1 cellular context compared by ENCODE assay signal in genomic region chr2:159130302-159130701, GRCh38.
TF ChIP-seq lines count a peak whose summit lies in the region.

No MANE protein-coding gene starts in this region.

TF ChIP-seq in K562, 482 proteins besides CTCF, POLR2A, EP300 and RAD21 (continued from another document and continues in another):
- TF ChIP-seq ZNF551 (CRISPR knock-in tag; IDR thresholded peaks at IDR 0.05) (no peak), ZNF324 (CRISPR knock-in tag; IDR thresholded peaks at IDR 0.05) (no peak), STAT5A (IDR thresholded peaks at IDR 0.05; ENCODE audit: borderline replicate concordance, low read length) (peak; percentile 56; the same call in 1 of the 2 replicates), NFIC (IDR thresholded peaks at IDR 0.05) (no peak), CBX3 (IDR thresholded peaks at IDR 0.05; ENCODE audit: borderline replicate concordance in 1 of 2, low read length in 2 of 2) (no peak), PYGO2 (tag; IDR thresholded peaks at IDR 0.05) (peak; percentile 80), ZNF778 (CRISPR knock-in tag; IDR thresholded peaks at IDR 0.05) (no peak), AFF1 (IDR thresholded peaks at IDR 0.05; ENCODE audit: low read depth in 1 of 2, partially characterized antibody in 2 of 2) (peak in 1 of 2 experiments; percentile 59), PHB (CRISPR knock-in tag; IDR thresholded peaks at IDR 0.05) (no peak), GTF3C2 (IDR thresholded peaks at IDR 0.05; ENCODE audit: borderline replicate concordance, extremely low read depth, insufficient read length) (no peak), CEBPB (tag; IDR thresholded peaks at IDR 0.05) (no peak), HDAC2 (IDR thresholded peaks at IDR 0.05) (0 out of 2 replicates have a peak, but pooled peaks have one; percentile 63), ZBTB40 (IDR thresholded peaks at IDR 0.05) (no peak), ZBTB40 (CRISPR knock-in tag; IDR thresholded peaks at IDR 0.05) (no peak; the same call in 1 of the 2 replicates), SRSF3 (IDR thresholded peaks at IDR 0.05; ENCODE audit: insufficient read depth, low read length) (no peak), MYNN (IDR thresholded peaks at IDR 0.05) (no peak), MYNN (CRISPR knock-in tag; IDR thresholded peaks at IDR 0.05) (no peak), GMEB1 (CRISPR knock-in tag; IDR thresholded peaks at IDR 0.05) (peak; percentile 41; the same call in 1 of the 2 replicates), HMG20B (CRISPR knock-in tag; IDR thresholded peaks at IDR 0.05) (no peak), SNRNP70 (optimal IDR thresholded peaks at IDR 0.05; ENCODE audit: low read depth, low read length) (no peak), ZC3H11A (IDR thresholded peaks at IDR 0.05; ENCODE audit: low read depth, low read length) (no peak), RB1 (IDR thresholded peaks at IDR 0.05; ENCODE audit: low read depth) (no peak), TBP (optimal IDR thresholded peaks at IDR 0.05; ENCODE audit: low read depth, low read length) (no peak), TSC22D4 (tag; IDR thresholded peaks at IDR 0.05) (no peak), ZNF398 (CRISPR knock-in tag; IDR thresholded peaks at IDR 0.05) (no peak), ESRRA (IDR thresholded peaks at IDR 0.05; ENCODE audit: borderline replicate concordance, low read depth) (peak; percentile 93; the same call in 1 of the 2 replicates), EGR1 (conservative IDR thresholded peaks at IDR 0.05) (peak; percentile 54; the same call in 1 of the 2 replicates), RBM22 (IDR thresholded peaks at IDR 0.05; ENCODE audit: low read depth, low read length, poor library complexity, severe bottlenecking) (no peak), ZNF644 (tag; IDR thresholded peaks at IDR 0.05; ENCODE audit: low read depth) (peak; percentile 81; the same call in 1 of the 2 replicates), ZFP91 (CRISPR knock-in tag; IDR thresholded peaks at IDR 0.05) (no peak), ZNF41 (CRISPR knock-in tag; conservative IDR thresholded peaks at IDR 0.05) (no peak), PCBP2 (IDR thresholded peaks at IDR 0.05; ENCODE audit: low read depth, low read length, poor library complexity, severe bottlenecking) (no peak), ZNF12 (CRISPR knock-in tag; IDR thresholded peaks at IDR 0.05) (no peak), ZBTB43 (CRISPR knock-in tag; IDR thresholded peaks at IDR 0.05) (no peak), ZNF77 (CRISPR knock-in tag; IDR thresholded peaks at IDR 0.05) (no peak), EWSR1 (IDR thresholded peaks at IDR 0.05; ENCODE audit: borderline replicate concordance, low read depth, partially characterized antibody) (no peak), BMI1 (IDR thresholded peaks at IDR 0.05; ENCODE audit: low read length) (no peak), HLTF (IDR thresholded peaks at IDR 0.05) (no peak), CBFB (CRISPR knock-in tag; IDR thresholded peaks at IDR 0.05) (no peak), CBFA2T3 (IDR thresholded peaks at IDR 0.05) (peak; percentile 89), ASH1L (IDR thresholded peaks at IDR 0.05; ENCODE audit: borderline replicate concordance, low read depth, partially characterized antibody) (no peak), PHB2 (IDR thresholded peaks at IDR 0.05; ENCODE audit: low read depth) (0 out of 2 replicates have a peak, but pooled peaks have one; percentile 25)
